9 cellular contexts compared by ENCODE assay signal in genomic region chr11:62575837-62576236, GRCh38. TPM values are rescaled to one million over a fixed set of nuclear protein-coding genes. Genes with fewer than 3 reads are reported as not detected.
A peak's percentile ranks its signal among the peaks of the same experiment; 100 is the strongest.
DNase-seq lines count a peak whose midpoint lies in the region; FAIRE-seq and TF ChIP-seq lines count a peak whose summit lies in the region.
"Had no signal": no experiment of that assay in that cellular context is flagged by ENCODE, and none has a peak within 500 bp of the region (broad histone marks: within the 10 kb centered on the region; RNA-seq: fewer than 3 reads in every experiment).

No MANE protein-coding gene starts in this region.

- no peak overlapping the region for H3K4me2 ChIP-seq in mesendoderm (ENCODE audit: low read length)

- WGBS in mesendoderm (ENCODE audit: extremely low coverage, insufficient coverage, low lambda C conversion rate): no CpG with 5 or more reads among the region's 14 CpGs
- WGBS in tibial nerve, 2 donors: 73 to 74% methylated on average over 13 to 14 of the region's 14 CpGs

- DNase-seq in activated naive CD4-positive, alpha-beta T cell treated with anti-CD3 and anti-CD28 coated beads for 36 hours: no peak
- DNase-seq in activated naive CD4-positive, alpha-beta T cell treated with anti-CD3 and anti-CD28 coated beads, Interleukin-2, amount 50 U/mL, for 16 hours: no peak
- DNase-seq in astrocyte of the cerebellum (ENCODE audit: low read depth) (no peak), mesendoderm (no peak), tibial nerve (ENCODE audit: low spot score in 2 of 2) (no peak), D721Med (ENCODE audit: insufficient read length, low spot score) (no peak), G401 (ENCODE audit: low spot score) (no peak), nucleus accumbens (lab: John Stamatoyannopoulos, UW) (no peak)
- DNase-seq: activated effector memory CD4-positive, alpha-beta T cell treated with anti-CD3 and anti-CD28 coated beads, Interleukin-2, amount 50 U/mL, for 16 hours had no signal

- H4K5ac ChIP-seq in mesendoderm (ENCODE audit: low read length): no peak overlapping the region

- H3K27ac Mint-ChIP-seq in activated naive CD4-positive, alpha-beta T cell treated with anti-CD3 and anti-CD28 coated beads for 36 hours: peak overlapping the region; percentile 62

- H3K36me3 ChIP-seq in mesendoderm (ENCODE audit: control insufficient read depth, insufficient read depth, low read length): peaks cover 8% of the 10 kb centered on the region
- peaks cover 2 to 72% (median 13%) of the 10 kb centered on the region in 3 donors for H3K36me3 ChIP-seq in tibial nerve

- H3K4me3 Mint-ChIP-seq in activated naive CD4-positive, alpha-beta T cell treated with anti-CD3 and anti-CD28 coated beads for 36 hours: peak overlapping the region; percentile 95

- no peaks in the 10 kb centered on the region for H3K27me3 ChIP-seq in mesendoderm (ENCODE audit: insufficient read depth, low read length, poor library complexity)
- H3K27me3 ChIP-seq in tibial nerve: no peaks in the 10 kb centered on the region

- intact Hi-C loops in activated naive CD4-positive, alpha-beta T cell treated with anti-CD3 and anti-CD28 coated beads for 36 hours (cut with micrococcal nuclease): loop anchor here (2.0 kb wide), 1 partner anchor 71 kb away; the partner anchor contains the start of gene GANAB

- H3K9me3 Mint-ChIP-seq in activated naive CD4-positive, alpha-beta T cell treated with anti-CD3 and anti-CD28 coated beads for 36 hours: no peaks in the 10 kb centered on the region

- no peak overlapping the region for H3K4ac ChIP-seq in mesendoderm (ENCODE audit: low read depth, low read length)

- no peak overlapping the region for H3K18ac ChIP-seq in mesendoderm (ENCODE audit: low read length)

- H3K9ac ChIP-seq in mesendoderm (ENCODE audit: low read length): no peak overlapping the region

- H3K36me3 Mint-ChIP-seq in activated naive CD4-positive, alpha-beta T cell treated with anti-CD3 and anti-CD28 coated beads for 36 hours (ENCODE audit: low read depth): peaks cover 50% of the 10 kb centered on the region

- FAIRE-seq in D721Med (lab: Jason Lieb, UNC): no peak

- H3K4me1 ChIP-seq in mesendoderm (ENCODE audit: control insufficient read depth, low read depth, low read length) (peaks cover 6% of the 10 kb centered on the region), tibial nerve (peaks cover 0 to 50% (median 24%) of the 10 kb centered on the region in 4 donors)

- H3K27me3 Mint-ChIP-seq in activated naive CD4-positive, alpha-beta T cell treated with anti-CD3 and anti-CD28 coated beads for 36 hours (ENCODE audit: low read depth): no peaks in the 10 kb centered on the region

- peaks cover 27% of the 10 kb centered on the region for H3K79me2 ChIP-seq in mesendoderm (ENCODE audit: control insufficient read depth, insufficient read depth, low read length)

- no peaks in the 10 kb centered on the region for H3K9me3 ChIP-seq in tibial nerve

- no peak overlapping the region for H2BK15ac ChIP-seq in mesendoderm (replicated peaks; ENCODE audit: low read depth)

- no peak overlapping the region for H3K27ac ChIP-seq in mesendoderm (ENCODE audit: low read depth, low read length)
- peak overlapping the region in 3 of 4 donors; percentile 87 to 89 (median 88) for H3K27ac ChIP-seq in tibial nerve

- H4K8ac ChIP-seq in mesendoderm (ENCODE audit: low read depth, low read length): no peak overlapping the region

- H3K4me3 ChIP-seq in astrocyte of the cerebellum (ENCODE audit: low read depth, low read length) (peak overlapping the region; percentile 87), mesendoderm (ENCODE audit: low read length) (no peak overlapping the region), tibial nerve (no peak overlapping the region)

- in situ Hi-C loops in astrocyte of the cerebellum (cut with HindIII; ENCODE audit: low sequenced_read_pairs) (no loop called here), G401 (cut with HindIII; ENCODE audit: low sequenced_read_pairs) (no loop called here)

- H3K79me1 ChIP-seq in mesendoderm (ENCODE audit: low read length): peaks cover 8% of the 10 kb centered on the region

- no peak for TF ChIP-seq POLR2A in tibial nerve (IDR thresholded peaks at IDR 0.05)

- H2AK5ac ChIP-seq in mesendoderm (ENCODE audit: low read length): no peak overlapping the region

- no peak overlapping the region for H2BK5ac ChIP-seq in mesendoderm (ENCODE audit: low read length)

- TF ChIP-seq EP300 in tibial nerve (IDR thresholded peaks at IDR 0.05): no peak

- TF ChIP-seq CTCF in astrocyte of the cerebellum (IDR thresholded peaks at IDR 0.05; ENCODE audit: low read depth, low read length, missing control alignments) (no peak), tibial nerve (IDR thresholded peaks at IDR 0.05) (no peak), D721Med (IDR thresholded peaks at IDR 0.05; ENCODE audit: insufficient read depth, missing control alignments) (no peak)

- peak overlapping the region; percentile 30 for H3K56ac ChIP-seq in mesendoderm (ENCODE audit: low read length)

- H3K4me1 Mint-ChIP-seq in activated naive CD4-positive, alpha-beta T cell treated with anti-CD3 and anti-CD28 coated beads for 36 hours (ENCODE audit: low read depth): peaks cover 30% of the 10 kb centered on the region

- CTCF ChIA-PET in activated naive CD4-positive, alpha-beta T cell treated with anti-CD3 and anti-CD28 coated beads for 36 hours (lab: Charles Lee): no interaction called here

- H2BK120ac ChIP-seq in mesendoderm (ENCODE audit: low read depth, low read length): no peak overlapping the region

- H3K23ac ChIP-seq in mesendoderm (ENCODE audit: low read length): no peak overlapping the region

RNA-seq across cellular contexts. Expression of gene EEF1G, which starts 2.1 kb away (rescaled TPM):
- 1,000 to 10,000 TPM; 2,282 to 2,440 TPM for total RNA-seq in activated naive CD4-positive, alpha-beta T cell treated with anti-CD3 and anti-CD28 coated beads for 36 hours
- polyA plus RNA-seq in mesendoderm (2013, experiment 1 of 2): 1,142 TPM
- 1,164 TPM for polyA plus RNA-seq in mesendoderm (2013, experiment 2 of 2)
- 1,000 to 10,000 TPM; 1,003 to 1,250 (median 1,110) TPM for total RNA-seq in tibial nerve
- total RNA-seq in G401 (2014; rRNA removed; shearing (Covaris generic)): 3,525 and 3,828 TPM in 2 replicates

RNA-seq across cellular contexts. Expression of gene TUT1, which starts 15.5 kb away (rescaled TPM):
- total RNA-seq in activated naive CD4-positive, alpha-beta T cell treated with anti-CD3 and anti-CD28 coated beads for 36 hours: 10 to 100 TPM; 38.2 to 42.0 TPM
- 12.7 TPM for polyA plus RNA-seq in mesendoderm (2013, experiment 1 of 2)
- polyA plus RNA-seq in mesendoderm (2013, experiment 2 of 2): 13.0 TPM
- 10 to 100 TPM in 3 of 4 donors, 1 to 10 TPM in 1; 8.3 to 18.8 (median 14.2) TPM for total RNA-seq in tibial nerve
- total RNA-seq in G401 (2014; rRNA removed; shearing (Covaris generic)): 16.5 and 17.6 TPM in 2 replicates

RNA-seq across cellular contexts. Expression of gene MTA2, which starts 25.8 kb away (rescaled TPM):
- 100 to 1,000 TPM; 191 to 197 TPM for total RNA-seq in activated naive CD4-positive, alpha-beta T cell treated with anti-CD3 and anti-CD28 coated beads for 36 hours
- 75.0 TPM for polyA plus RNA-seq in mesendoderm (2013, experiment 1 of 2)
- 74.7 TPM for polyA plus RNA-seq in mesendoderm (2013, experiment 2 of 2)
- total RNA-seq in tibial nerve: 10 to 100 TPM; 79.5 to 95.3 (median 88.8) TPM
- total RNA-seq in G401 (2014; rRNA removed; shearing (Covaris generic)): 190 and 224 TPM in 2 replicates

RNA-seq across cellular contexts. Expression of gene AHNAK, which starts 29.2 kb away (rescaled TPM):
- 1 to 10 TPM; 9.2 to 9.4 TPM for total RNA-seq in activated naive CD4-positive, alpha-beta T cell treated with anti-CD3 and anti-CD28 coated beads for 36 hours
- polyA plus RNA-seq in mesendoderm (2013, experiment 1 of 2): 4.2 TPM
- 3.9 TPM for polyA plus RNA-seq in mesendoderm (2013, experiment 2 of 2)
- 1,000 to 10,000 TPM; 1,417 to 3,061 (median 2,562) TPM for total RNA-seq in tibial nerve
- 161 and 197 TPM in 2 replicates for total RNA-seq in G401 (2014; rRNA removed; shearing (Covaris generic))

RNA-seq across cellular contexts. Expression of gene EML3, which starts 36.7 kb away (rescaled TPM):
- 10 to 100 TPM; 81.8 to 97.1 TPM for total RNA-seq in activated naive CD4-positive, alpha-beta T cell treated with anti-CD3 and anti-CD28 coated beads for 36 hours
- polyA plus RNA-seq in mesendoderm (2013, experiment 1 of 2): 11.9 TPM
- 12.2 TPM for polyA plus RNA-seq in mesendoderm (2013, experiment 2 of 2)
- total RNA-seq in tibial nerve: 100 to 1,000 TPM in 2 of 4 donors, 10 to 100 TPM in 2; 64.9 to 138 (median 93.9) TPM
- 33.2 and 55.7 TPM in 2 replicates for total RNA-seq in G401 (2014; rRNA removed; shearing (Covaris generic))
